8 cellular contexts compared by ENCODE assay signal in the genomic region with DNA sequence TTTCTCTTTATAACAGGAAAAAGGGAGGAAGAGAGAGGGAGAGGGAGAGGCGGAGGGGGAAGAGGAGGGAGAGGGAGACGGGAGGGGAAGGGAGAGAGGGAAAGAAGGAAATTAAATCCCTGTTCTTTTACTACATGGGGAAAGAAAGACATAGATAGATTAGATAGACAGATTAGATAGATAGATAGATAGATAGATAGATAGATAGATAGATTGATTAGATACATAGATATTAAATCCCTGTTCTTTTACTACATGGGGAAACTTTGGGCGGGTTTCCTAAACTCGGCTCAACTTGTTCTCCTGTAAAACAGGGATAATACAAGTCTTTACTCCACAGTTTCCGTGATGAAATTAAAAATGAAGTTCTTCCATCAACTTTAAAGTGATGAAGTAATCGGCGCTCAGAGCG. TPM values are rescaled to one million over a fixed set of nuclear protein-coding genes. Genes with fewer than 3 reads are reported as not detected.
DNase-seq lines count a peak whose midpoint lies in the region; ATAC-seq and TF ChIP-seq lines count a peak whose summit lies in the region.

No MANE protein-coding gene starts in this region.

- H3K27me3 ChIP-seq in BE2C (no peaks in the 10 kb centered on the region), Loucy (ENCODE audit: insufficient read depth, low read length, poor library complexity, severe bottlenecking) (peaks cover 8% of the 10 kb centered on the region), ectodermal cell (ENCODE audit: control insufficient read depth, insufficient read depth, low read length, poor library complexity, severe bottlenecking) (no peaks in the 10 kb centered on the region)

- H3K4me3 ChIP-seq in BE2C (ENCODE audit: low read depth, low read length), result peak overlapping the region; percentile 93
- peak overlapping the region; percentile 90 for H3K4me3 ChIP-seq in Loucy (ENCODE audit: low read length, poor library complexity, severe bottlenecking)
- H3K4me3 ChIP-seq in ectodermal cell (ENCODE audit: insufficient read depth, low read depth, low read length), result peak overlapping the region; percentile 76

- H4K20me1 ChIP-seq in Loucy (ENCODE audit: insufficient read depth, low read length, poor library complexity, severe bottlenecking), result peaks cover 55% of the 10 kb centered on the region

- peak overlapping the region; percentile 92 to 93 for H3K27ac Mint-ChIP-seq in natural killer cell

- intact Hi-C loops in natural killer cell (cut with micrococcal nuclease), result loop anchor here (2.0 kb wide), 1 partner anchor 35 kb away; a partner anchor contains a TSS

- H3K4me1 Mint-ChIP-seq in natural killer cell, result peaks cover 25 to 38% of the 10 kb centered on the region in 2 donors

- H3F3A ChIP-seq in Loucy (ENCODE audit: low read depth), result no peaks in the 10 kb centered on the region

- no peaks in the 10 kb centered on the region for H3K9me2 ChIP-seq in Loucy (replicated peaks; ENCODE audit: low read depth, low read length)

- ATAC-seq in natural killer cell (no peak), GM19351 (IDR thresholded peaks at IDR 0.05; ENCODE audit: unreplicated experiment) (no peak), GM21367 (IDR thresholded peaks at IDR 0.05; ENCODE audit: unreplicated experiment) (no peak)

- H3K36me3 ChIP-seq in BE2C, result peaks cover 49% of the 10 kb centered on the region
- peaks cover 32% of the 10 kb centered on the region; the same call in 1 of the 2 replicates for H3K36me3 ChIP-seq in Loucy (ENCODE audit: insufficient read depth, low read length)
- H3K36me3 ChIP-seq in ectodermal cell (ENCODE audit: control insufficient read depth, insufficient read depth, low read length), result peaks cover 29% of the 10 kb centered on the region

- 9 to 17% methylated on average over 8 of the region's 8 CpGs for WGBS in ectodermal cell, 2 experiments

- H3K4me1 ChIP-seq in BE2C, result no peaks in the 10 kb centered on the region
- H3K4me1 ChIP-seq in Loucy (ENCODE audit: insufficient read depth, low read length, poor library complexity, severe bottlenecking), result peaks cover 48% of the 10 kb centered on the region
- no peaks in the 10 kb centered on the region for H3K4me1 ChIP-seq in ectodermal cell (ENCODE audit: control insufficient read depth, insufficient read depth, low read length)

- no peak overlapping the region for H2AFZ ChIP-seq in Loucy (ENCODE audit: low read length)

- no peaks in the 10 kb centered on the region for H3K9me3 Mint-ChIP-seq in natural killer cell

- DNase-seq in BE2C, result no peak
- DNase-seq in natural killer cell, result no peak
- no peak for DNase-seq in occipital lobe (lab: John Stamatoyannopoulos, UW)
- no peak for DNase-seq in NCI-H526 treated with DMSO at 0.1 percent for 48 hours (lab: John Stamatoyannopoulos, UW)

- peaks cover 64% of the 10 kb centered on the region for H3K79me2 ChIP-seq in Loucy (ENCODE audit: insufficient read depth, low read length)

- H3K9me3 ChIP-seq in BE2C (no peaks in the 10 kb centered on the region), Loucy (ENCODE audit: insufficient read depth, low read depth, low read length) (no peaks in the 10 kb centered on the region), ectodermal cell (ENCODE audit: control insufficient read depth, low read length) (no peaks in the 10 kb centered on the region)

- H3K4me3 Mint-ChIP-seq in natural killer cell, result peak overlapping the region; percentile 99

- peak overlapping the region; percentile 99 for H3K9ac ChIP-seq in Loucy (ENCODE audit: low read depth, low read length, poor library complexity, severe bottlenecking)

- H3K27ac ChIP-seq in ectodermal cell (ENCODE audit: insufficient read depth, low read depth, low read length, poor library complexity, severe bottlenecking), result peak overlapping the region; percentile 70

- no peaks in the 10 kb centered on the region for H3K27me3 Mint-ChIP-seq in natural killer cell (ENCODE audit: low read depth in 2 of 2)

- H3K36me3 Mint-ChIP-seq in natural killer cell, result peaks cover 18% of the 10 kb centered on the region

- no peak for TF ChIP-seq CTCF in BE2C (IDR thresholded peaks at IDR 0.05; ENCODE audit: low read depth, low read length)
- no peak for TF ChIP-seq CTCF in Loucy (conservative IDR thresholded peaks at IDR 0.05; ENCODE audit: low read length)
- TF ChIP-seq CTCF in natural killer cell (IDR thresholded peaks at IDR 0.05), result no peak

- peak overlapping the region; percentile 81 for H3K4me2 ChIP-seq in Loucy (ENCODE audit: low read depth, low read length, poor library complexity, severe bottlenecking)

RNA-seq across cellular contexts. Expression of a gene that starts 0.7 kb away (rescaled TPM):
- 21.7 TPM for polyA plus RNA-seq in BE2C (2012; ENCODE audit: insufficient read depth, insufficient read length, low read depth)
- polyA plus RNA-seq in ectodermal cell (2013, experiment 1 of 4), result 54.0 TPM
- polyA plus RNA-seq in ectodermal cell (2013, experiment 2 of 4), result 65.5 TPM
- polyA plus RNA-seq in ectodermal cell (2013, experiment 3 of 4), result 41.9 TPM
- polyA plus RNA-seq in ectodermal cell (2013, experiment 4 of 4), result 43.7 TPM
- total RNA-seq in natural killer cell (10 to 100 TPM; 41.1 to 53.4 (median 47.5) TPM), occipital lobe (12.5 TPM)

RNA-seq across cellular contexts. Expression of a gene that starts 34.6 kb away (rescaled TPM):
- polyA plus RNA-seq in BE2C (2012; ENCODE audit: insufficient read depth, insufficient read length, low read depth), result not detected
- 0.54 TPM for polyA plus RNA-seq in ectodermal cell (2013, experiment 1 of 4)
- polyA plus RNA-seq in ectodermal cell (2013, experiment 2 of 4), result 0.57 TPM
- 0.21 TPM for polyA plus RNA-seq in ectodermal cell (2013, experiment 3 of 4)
- polyA plus RNA-seq in ectodermal cell (2013, experiment 4 of 4), result 0.41 TPM
- total RNA-seq in natural killer cell (10 to 100 TPM; 39.8 to 57.5 (median 52.1) TPM), occipital lobe (0.47 TPM)

RNA-seq across cellular contexts. Expression of a gene that starts 59.1 kb away (rescaled TPM):
- polyA plus RNA-seq in BE2C (2012; ENCODE audit: insufficient read depth, insufficient read length, low read depth), result 40.2 TPM
- polyA plus RNA-seq in ectodermal cell (2013, experiment 1 of 4), result 122 TPM
- polyA plus RNA-seq in ectodermal cell (2013, experiment 2 of 4), result 141 TPM
- polyA plus RNA-seq in ectodermal cell (2013, experiment 3 of 4), result 82.1 TPM
- polyA plus RNA-seq in ectodermal cell (2013, experiment 4 of 4), result 95.9 TPM
- 100 to 1,000 TPM; 184 to 225 (median 188) TPM for total RNA-seq in natural killer cell
- 60.4 TPM for total RNA-seq in occipital lobe

Comparison
In these comparisons a context has a peak if more than half of its experiments do, and no peak if none do; other contexts are left out.
1. RNA of a gene that starts 34.6 kb away (total RNA-seq): 39.8 to 57.5 TPM in natural killer cell; 0.47 TPM in occipital lobe (single experiment); every median in the first group is over 10 times any median in the second.
2. Peak in every context shown above with its lines, with median percentiles within 50 percentile points of each other: H3K4me3 ChIP-seq.